8 cellular contexts compared by ENCODE assay signal in genomic region chr10:78047314-78047891, GRCh38. TPM values are rescaled to one million over a fixed set of nuclear protein-coding genes. Genes with fewer than 3 reads are reported as not detected.
DNase-seq lines count a peak whose midpoint lies in the region; ATAC-seq and TF ChIP-seq lines count a peak whose summit lies in the region.

No MANE protein-coding gene starts in this region.

- ATAC-seq in HG03066 (IDR thresholded peaks at IDR 0.05; ENCODE audit: low read depth, unreplicated experiment) (peak; percentile 66), HG02571 (IDR thresholded peaks at IDR 0.05; ENCODE audit: unreplicated experiment) (no peak)

- H3K36me3 ChIP-seq in liver (ENCODE audit: control insufficient read depth in 4 of 4, insufficient read depth in 3 of 4, low read depth in 1 of 4, low read length in 3 of 4): peaks cover 0 to 4% (median 1%) of the 10 kb centered on the region in 4 donors

- H3K27ac ChIP-seq in liver (ENCODE audit: low read depth in 1 of 2, low read length in 2 of 2): no peak overlapping the region

- no peaks in the 10 kb centered on the region for H3K27me3 Mint-ChIP-seq in chondrocyte (ENCODE audit: low read depth)

- TF ChIP-seq CTCF in GM12864 (IDR thresholded peaks at IDR 0.05; ENCODE audit: low read depth, low read length, missing control alignments) (peak; percentile 88), chondrocyte (IDR thresholded peaks at IDR 0.05) (peak; percentile 94), liver (IDR thresholded peaks at IDR 0.05; ENCODE audit: low read depth, low read length, missing input control) (peak; percentile 89)

- DNase-seq in GM12864 (ENCODE audit: low read depth): peak; percentile 57
- DNase-seq in NCI-H446 treated with DMSO at 0.1 percent for 48 hours (lab: John Stamatoyannopoulos, UW): peak; percentile 66
- peak; percentile 91 for DNase-seq in activated CD4-positive, alpha-beta T cell treated with anti-CD3 and anti-CD28 coated beads for 48 hours
- DNase-seq in chondrocyte (ENCODE audit: low spot score): no peak
- DNase-seq in stimulated activated CD4-positive, alpha-beta T cell treated with anti-CD3 and anti-CD28 coated beads, TNF-alpha, amount 100 ng/mL, for 24 hours (ENCODE audit: low read depth in 3 of 3): peak; percentile 68 to 78 (median 69)

- no peak overlapping the region for H3K27ac Mint-ChIP-seq in chondrocyte (ENCODE audit: unreplicated experiment)

- H3K9ac ChIP-seq in liver (ENCODE audit: low read depth in 1 of 2, low read length in 2 of 2): no peak overlapping the region

- peaks cover 0 to 2% (median 0%) of the 10 kb centered on the region in 4 donors for H3K4me1 ChIP-seq in liver (ENCODE audit: control insufficient read depth in 4 of 4, insufficient read depth in 4 of 4, low read length in 3 of 4)

- no peaks in the 10 kb centered on the region for H3K9me3 Mint-ChIP-seq in chondrocyte (ENCODE audit: low read depth)

- peaks cover 36% of the 10 kb centered on the region for H3K4me1 Mint-ChIP-seq in chondrocyte (ENCODE audit: low read depth)

- H3K9me3 ChIP-seq in liver (ENCODE audit: control insufficient read depth in 4 of 4, low read length in 3 of 4): no peaks in the 10 kb centered on the region

- H3K4me3 ChIP-seq in GM12864 (ENCODE audit: low read depth, low read length) (no peak overlapping the region), liver (ENCODE audit: low read depth in 1 of 3, low read length in 3 of 3) (no peak overlapping the region)

- WGBS in liver: 23% methylated on average over 13 of the region's 13 CpGs

- no peaks in the 10 kb centered on the region for H3K27me3 ChIP-seq in liver (ENCODE audit: control insufficient read depth in 4 of 4, insufficient read depth in 4 of 4, low read length in 3 of 4)

- peak; percentile 94 to 97 for TF ChIP-seq RAD21 in liver (IDR thresholded peaks at IDR 0.05)

- no peak overlapping the region for H3K4me3 Mint-ChIP-seq in chondrocyte (ENCODE audit: unreplicated experiment)

- H3K36me3 Mint-ChIP-seq in chondrocyte (ENCODE audit: low read depth): peaks cover 5% of the 10 kb centered on the region

TF ChIP-seq in liver, 16 proteins besides CTCF, POLR2A, EP300 and RAD21:
- TF ChIP-seq JUND (IDR thresholded peaks at IDR 0.05) (no peak), FOXA1 (IDR thresholded peaks at IDR 0.05) (no peak), SP1 (IDR thresholded peaks at IDR 0.05) (no peak), RXRA (IDR thresholded peaks at IDR 0.05) (peak in 1 of 2 donors; percentile 12), ZBTB33 (IDR thresholded peaks at IDR 0.05) (no peak), ATF3 (IDR thresholded peaks at IDR 0.05) (no peak), GABPA (IDR thresholded peaks at IDR 0.05 in 1 of 2, conservative IDR thresholded peaks at IDR 0.05 in 1 of 2) (no peak), NR2F2 (IDR thresholded peaks at IDR 0.05) (peak; percentile 9)

RNA-seq across cellular contexts. Expression of gene RPS24, which starts 13.7 kb away (rescaled TPM):
- total RNA-seq in chondrocyte (747 to 937 TPM (median 759 TPM) in 3 replicates), liver (100 to 1,000 TPM; 690 to 934 TPM)
- 1,000 to 10,000 TPM in 1 of 2 donors, 100 to 1,000 TPM in 1; 314 to 1,104 TPM for polyA plus RNA-seq in liver

RNA-seq across cellular contexts. Expression of gene POLR3A, which starts 18.1 kb away (rescaled TPM):
- total RNA-seq in chondrocyte (13.1 to 17.4 TPM (median 13.9 TPM) in 3 replicates), liver (1 to 10 TPM; 7.2 to 9.6 TPM)
- 1 to 10 TPM; 3.2 to 3.8 TPM for polyA plus RNA-seq in liver
